Comparison of ENCODE assay signal across 8 cellular contexts in genomic region chr4:15756361-15756861, GRCh38. TPM values are rescaled to one million over a fixed set of nuclear protein-coding genes. Genes with fewer than 3 reads are reported as not detected.
DNase-seq lines count a peak whose midpoint lies in the region; ATAC-seq and TF ChIP-seq lines count a peak whose summit lies in the region.

No MANE protein-coding gene starts in this region.

- no peaks in the 10 kb centered on the region for H3K9me3 ChIP-seq in liver (ENCODE audit: control insufficient read depth in 4 of 4, low read length in 3 of 4)

- DNase-seq in NK-92 treated with Interleukin-12 subunit alpha and Interleukin-12 subunit beta, amount 100 ng/mL, for 24 hours (lab: John Stamatoyannopoulos, UW), result peak; percentile 78
- DNase-seq in activated CD8-positive, alpha-beta memory T cell treated with anti-CD3 and anti-CD28 coated beads, Interleukin-2, amount 50 U/mL, for 48 hours, result peak; percentile 84
- DNase-seq in coronary artery (ENCODE audit: low spot score), result no peak
- no peak for DNase-seq in DMS 273 treated with DMSO at 0.1 percent for 48 hours (lab: John Stamatoyannopoulos, UW)
- DNase-seq in NCI-H2171 treated with DMSO at 0.1 percent for 48 hours (lab: John Stamatoyannopoulos, UW), result no peak

- peak; percentile 11 for TF ChIP-seq CTCF in liver (IDR thresholded peaks at IDR 0.05; ENCODE audit: low read depth, low read length, missing input control)
- TF ChIP-seq CTCF in coronary artery (IDR thresholded peaks at IDR 0.05), result no peak

- H3K9ac ChIP-seq in liver (ENCODE audit: low read depth in 1 of 2, low read length in 2 of 2), result no peak overlapping the region

- peak; percentile 68 for ATAC-seq in GM18508 (IDR thresholded peaks at IDR 0.05; ENCODE audit: insufficient read depth, unreplicated experiment)
- peak; percentile 87 for ATAC-seq in HG02798 (IDR thresholded peaks at IDR 0.05; ENCODE audit: poor library complexity, unreplicated experiment)

- H3K27me3 ChIP-seq in liver (ENCODE audit: control insufficient read depth in 4 of 4, insufficient read depth in 4 of 4, low read length in 3 of 4), result no peaks in the 10 kb centered on the region

- peak in 1 of 2 donors; percentile 25 for TF ChIP-seq RAD21 in liver (IDR thresholded peaks at IDR 0.05)

- H3K4me3 ChIP-seq in liver (ENCODE audit: low read depth in 1 of 3, low read length in 3 of 3), result no peak overlapping the region
- no peak overlapping the region for H3K4me3 ChIP-seq in coronary artery

- 75% methylated on average over 6 of the region's 6 CpGs for WGBS in liver

- no peaks in the 10 kb centered on the region for H3K36me3 ChIP-seq in liver (ENCODE audit: control insufficient read depth in 4 of 4, insufficient read depth in 3 of 4, low read depth in 1 of 4, low read length in 3 of 4)

- H3K27ac ChIP-seq in liver (ENCODE audit: low read depth in 1 of 2, low read length in 2 of 2), result no peak overlapping the region
- H3K27ac ChIP-seq in coronary artery, result no peak overlapping the region

- H3K4me1 ChIP-seq in liver (ENCODE audit: control insufficient read depth in 4 of 4, insufficient read depth in 4 of 4, low read length in 3 of 4), result peaks cover 0 to 1% (median 0%) of the 10 kb centered on the region in 4 donors

TF ChIP-seq in liver, 16 proteins besides CTCF, POLR2A, EP300 and RAD21:
- no peak for TF ChIP-seq HNF4A (conservative IDR thresholded peaks at IDR 0.05)
- TF ChIP-seq GABPA (IDR thresholded peaks at IDR 0.05 in 1 of 2, conservative IDR thresholded peaks at IDR 0.05 in 1 of 2), result no peak
- no peak for TF ChIP-seq TAF1 (conservative IDR thresholded peaks at IDR 0.05)
- TF ChIP-seq HNF4G (IDR thresholded peaks at IDR 0.05), result no peak
- TF ChIP-seq ATF3 (IDR thresholded peaks at IDR 0.05), result no peak
- TF ChIP-seq YY1 (IDR thresholded peaks at IDR 0.05), result no peak
- no peak for TF ChIP-seq SP1 (IDR thresholded peaks at IDR 0.05)
- no peak for TF ChIP-seq FOXA1 (IDR thresholded peaks at IDR 0.05)
- no peak for TF ChIP-seq EGR1 (IDR thresholded peaks at IDR 0.05; ENCODE audit: low read depth in 2 of 2)
- TF ChIP-seq JUND (IDR thresholded peaks at IDR 0.05), result no peak

RNA-seq across cellular contexts. Expression of gene CD38, which starts 21.7 kb away (rescaled TPM):
- 1 to 10 TPM; 6.1 to 9.4 TPM for total RNA-seq in liver
- polyA plus RNA-seq in liver, result 1 to 10 TPM; 3.2 to 4.5 TPM

RNA-seq across cellular contexts. Expression of gene BST1, which starts 53.5 kb away (rescaled TPM):
- total RNA-seq in liver, result 10 to 100 TPM in 1 of 2 donors, 1 to 10 TPM in 1; 7.7 to 12.1 TPM
- polyA plus RNA-seq in liver, result 10 to 100 TPM in 1 of 2 donors, 1 to 10 TPM in 1; 3.7 to 13.2 TPM

Comparison
In these comparisons a context has a peak if more than half of its experiments do, and no peak if none do; other contexts are left out.
1. DNase-seq: peak in NK-92 treated with Interleukin-12 subunit alpha and Interleukin-12 subunit beta, amount 100 ng/mL, for 24 hours (single experiment) and activated CD8-positive, alpha-beta memory T cell treated with anti-CD3 and anti-CD28 coated beads, Interleukin-2, amount 50 U/mL, for 48 hours (single experiment); none in coronary artery (single experiment), DMS 273 treated with DMSO at 0.1 percent for 48 hours (single experiment) and NCI-H2171 treated with DMSO at 0.1 percent for 48 hours (single experiment).